Comparison of ENCODE assay signal across 9 cellular contexts in the genomic region with DNA sequence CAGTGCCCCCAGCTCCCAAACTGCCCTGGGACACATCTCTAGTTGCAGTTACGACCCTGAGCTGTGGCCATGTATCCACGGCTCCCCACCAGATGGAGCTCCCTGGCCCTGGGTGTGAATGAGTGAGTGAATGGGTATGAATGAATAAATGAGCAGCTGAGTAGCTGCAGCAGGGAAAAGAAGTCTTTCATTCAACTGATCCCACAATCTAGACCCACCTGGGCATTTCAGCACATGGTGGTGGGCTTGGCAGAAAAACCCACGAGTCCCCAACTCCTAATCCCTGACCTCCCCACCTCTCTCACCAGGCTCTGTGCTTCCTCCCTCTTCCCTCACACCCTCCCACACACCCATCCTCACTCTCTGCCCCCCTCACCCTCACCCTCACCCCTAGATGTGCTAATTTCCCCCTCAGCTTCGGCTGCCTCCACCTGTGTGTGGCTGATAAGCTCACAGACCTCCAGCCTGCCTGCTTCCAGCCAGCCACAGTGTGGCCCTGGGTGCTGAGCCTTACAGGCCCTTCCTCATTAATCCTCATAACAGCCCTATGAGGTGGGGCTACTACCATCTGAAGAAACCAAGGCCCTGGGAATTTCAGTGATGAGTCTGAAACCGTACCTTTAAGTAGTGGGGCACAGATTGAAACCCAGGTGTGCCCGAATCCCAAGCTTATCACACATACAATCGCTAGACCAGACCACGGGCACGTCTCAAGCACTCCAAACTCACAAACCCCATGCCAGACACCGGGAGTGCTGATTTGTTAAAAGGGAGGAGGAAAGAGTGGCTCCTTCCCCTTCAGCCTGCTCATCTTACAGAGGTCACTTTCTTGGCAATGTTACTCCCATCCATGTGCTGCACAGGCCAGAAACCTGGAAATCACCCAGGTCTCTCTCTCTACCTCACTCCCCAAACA. TPM values are rescaled to one million over a fixed set of nuclear protein-coding genes. Genes with fewer than 3 reads are reported as not detected.
DNase-seq lines count a peak whose midpoint lies in the region; ATAC-seq and TF ChIP-seq lines count a peak whose summit lies in the region.
"Had no signal": no experiment of that assay in that cellular context is flagged by ENCODE, and none has a peak within 500 bp of the region (broad histone marks: within the 10 kb centered on the region; RNA-seq: fewer than 3 reads in every experiment).

No MANE protein-coding gene starts in this region.

- no peak overlapping the region; the same call in 1 of the 2 replicates for H3K4me2 ChIP-seq in MM.1S (ENCODE audit: low read depth, low read length)
- no peak overlapping the region for H3K4me2 ChIP-seq in neuronal stem cell (ENCODE audit: insufficient read depth, low read length, poor library complexity, severe bottlenecking)

- no peaks in the 10 kb centered on the region for H3K9me2 ChIP-seq in MM.1S (replicated peaks; ENCODE audit: insufficient read depth, low read length)

- H4K20me1 ChIP-seq in MM.1S (ENCODE audit: insufficient read depth, low read length), result no peaks in the 10 kb centered on the region

- H3K9me3 ChIP-seq in MM.1S (replicated peaks; ENCODE audit: insufficient read depth, low read length), result no peaks in the 10 kb centered on the region
- H3K9me3 ChIP-seq in neuronal stem cell (replicated peaks in 1 of 2; ENCODE audit: control insufficient read depth in 2 of 2, insufficient read depth in 1 of 2, low read depth in 1 of 2, low read length in 2 of 2), result no peaks in the 10 kb centered on the region

- H2BK120ac ChIP-seq in neuronal stem cell (ENCODE audit: low read depth, low read length), result no peak overlapping the region

- H3K4ac ChIP-seq in neuronal stem cell (ENCODE audit: low read length), result no peak overlapping the region

- H3K14ac ChIP-seq in neuronal stem cell (ENCODE audit: low read length), result no peak overlapping the region

- no peak overlapping the region for H3K4me3 ChIP-seq in MM.1S (ENCODE audit: low read length)
- H3K4me3 ChIP-seq in neuronal stem cell (ENCODE audit: low read length in 2 of 2), result no peak overlapping the region

- no peak overlapping the region for H2BK12ac ChIP-seq in neuronal stem cell (ENCODE audit: low read length)

- H3K9ac ChIP-seq in MM.1S (ENCODE audit: low read length) (no peak overlapping the region; the same call in 1 of the 2 replicates), neuronal stem cell (ENCODE audit: low read depth, low read length, poor library complexity) (no peak overlapping the region)

- H3K36me3 ChIP-seq in MM.1S (replicated peaks; ENCODE audit: insufficient read depth, low read length), result no peaks in the 10 kb centered on the region
- peaks cover 6 to 22% of the 10 kb centered on the region in 2 donors for H3K36me3 ChIP-seq in neuronal stem cell (replicated peaks in 1 of 2; ENCODE audit: control insufficient read depth in 2 of 2, insufficient read depth in 2 of 2, low read length in 2 of 2)

- TF ChIP-seq CTCF in MM.1S (IDR thresholded peaks at IDR 0.05; ENCODE audit: low read length), result peak; percentile 37

- ATAC-seq in GM19328 (IDR thresholded peaks at IDR 0.05; ENCODE audit: unreplicated experiment), result no peak

- 0 out of 2 replicates have a peak overlapping the region, but pooled peaks have one; percentile 34 for H3K27ac ChIP-seq in MM.1S (ENCODE audit: low read length)
- H3K27ac ChIP-seq in neuronal stem cell (replicated peaks; ENCODE audit: low read length), result no peak overlapping the region

- H2BK15ac ChIP-seq in neuronal stem cell (ENCODE audit: low read length), result no peak overlapping the region

- H4K8ac ChIP-seq in neuronal stem cell (ENCODE audit: low read depth, low read length), result no peak overlapping the region

- H4K91ac ChIP-seq in neuronal stem cell (ENCODE audit: low read depth, low read length, poor library complexity), result no peak overlapping the region

- peaks cover 30% of the 10 kb centered on the region for H3K4me1 ChIP-seq in MM.1S (ENCODE audit: low read length)
- peaks cover 5 to 12% of the 10 kb centered on the region in 2 donors for H3K4me1 ChIP-seq in neuronal stem cell (ENCODE audit: control insufficient read depth in 2 of 2, insufficient read depth in 1 of 2, low read depth in 1 of 2, low read length in 2 of 2)

- H2AFZ ChIP-seq in MM.1S (ENCODE audit: low read length), result peak overlapping the region; percentile 92
- peak overlapping the region; percentile 20 for H2AFZ ChIP-seq in neuronal stem cell (ENCODE audit: low read length)

- H2BK5ac ChIP-seq in neuronal stem cell (ENCODE audit: low read length), result no peak overlapping the region

- peak overlapping the region; percentile 14 for H2AK5ac ChIP-seq in neuronal stem cell (ENCODE audit: low read depth, low read length)

- H3F3A ChIP-seq in MM.1S (ENCODE audit: insufficient read depth, low read length), result 0 out of 2 replicates have a peak, but pooled peaks cover 7% of the 10 kb centered on the region

- no peaks in the 10 kb centered on the region for H3K79me1 ChIP-seq in neuronal stem cell (ENCODE audit: low read depth, low read length)

- H3K23ac ChIP-seq in neuronal stem cell (ENCODE audit: low read depth, low read length, poor library complexity), result peak overlapping the region; percentile 75

- H3K27me3 ChIP-seq in MM.1S (replicated peaks; ENCODE audit: insufficient read depth, low read length), result peaks cover 5% of the 10 kb centered on the region; the same call in 1 of the 2 replicates
- peaks cover 0 to under 1% (median 0%) of the 10 kb centered on the region in 3 experiments for H3K27me3 ChIP-seq in neuronal stem cell (ENCODE audit: control insufficient read depth in 3 of 3, insufficient read depth in 3 of 3, low read depth in 1 of 3, low read length in 3 of 3)

- no peak overlapping the region for H3K18ac ChIP-seq in neuronal stem cell (ENCODE audit: low read length)

- WGBS in neuronal stem cell (ENCODE audit: extremely low coverage in 2 of 2, insufficient read length in 2 of 2, insufficient replicate concordance in 1 of 2), 2 donors, result no CpG with 5 or more reads among the region's 10 CpGs

- DNase-seq in ELF-1 (ENCODE audit: low read depth, low spot score) (peak; percentile 24), MM.1S (no peak), dermis blood vessel endothelial cell (peak; percentile 41), neuronal stem cell (ENCODE audit: low spot score) (no peak), NCI-H187 treated with DMSO at 0.1 percent for 48 hours (lab: John Stamatoyannopoulos, UW) (no peak), posterior vena cava (ENCODE audit: low spot score) (no peak), NCI-H1092 treated with DMSO at 0.1 percent for 48 hours (lab: John Stamatoyannopoulos, UW) (no peak)
- DNase-seq: retina had no signal

- intact Hi-C loops in posterior vena cava (cut with DNase I), result no loop called here

- peaks cover 27% of the 10 kb centered on the region for H3K79me2 ChIP-seq in MM.1S (ENCODE audit: low read length)

RNA-seq across cellular contexts. Expression of a gene that starts 2.2 kb away (rescaled TPM):
- 86.5 and 93.1 TPM in 2 replicates for total RNA-seq in dermis blood vessel endothelial cell
- polyA plus RNA-seq in neuronal stem cell (2013, experiment 1 of 2), result 216 TPM
- polyA plus RNA-seq in neuronal stem cell (2013, experiment 2 of 2), result 208 TPM
- 100 to 1,000 TPM; 106 to 115 TPM for total RNA-seq in posterior vena cava

RNA-seq across cellular contexts. Expression of a gene that starts 30.2 kb away (rescaled TPM):
- total RNA-seq in dermis blood vessel endothelial cell (117 and 331 TPM in 2 replicates), posterior vena cava (100 to 1,000 TPM; 440 to 856 TPM)
- polyA plus RNA-seq in neuronal stem cell (2013, experiment 1 of 2), result 17.5 TPM
- 17.4 TPM for polyA plus RNA-seq in neuronal stem cell (2013, experiment 2 of 2)

RNA-seq across cellular contexts. Expression of a gene that starts 50.1 kb away (rescaled TPM):
- 0.17 TPM in 1 of 2 replicates, not detected in the other for total RNA-seq in dermis blood vessel endothelial cell
- polyA plus RNA-seq in neuronal stem cell (2013, experiment 1 of 2), result 1.0 TPM
- 1.1 TPM for polyA plus RNA-seq in neuronal stem cell (2013, experiment 2 of 2)
- total RNA-seq in posterior vena cava, result 1 to 10 TPM in 1 of 2 donors, under 1 TPM in 1; 0.95 to 1.3 TPM

Comparison
In these comparisons a context has a peak if more than half of its experiments do, and no peak if none do; other contexts are left out.
1. DNase-seq: peak in ELF-1 (single experiment) and dermis blood vessel endothelial cell (single experiment); none in MM.1S (single experiment), neuronal stem cell (single experiment), NCI-H187 treated with DMSO at 0.1 percent for 48 hours (single experiment), posterior vena cava (single experiment) and NCI-H1092 treated with DMSO at 0.1 percent for 48 hours (single experiment).